In genomic region chr9:21684831-21685362, GRCh38 we compare ENCODE assay signal across 10 cellular contexts.
DNase-seq lines count a peak whose midpoint lies in the region; ATAC-seq lines count a peak whose summit lies in the region.
"Had no signal": no experiment of that assay in that cellular context is flagged by ENCODE, and none has a peak within 500 bp of the region (broad histone marks: within the 10 kb centered on the region; RNA-seq: fewer than 3 reads in every experiment).

No MANE protein-coding gene starts in this region.

- ATAC-seq in HG03175 (IDR thresholded peaks at IDR 0.05; ENCODE audit: unreplicated experiment), result no peak

- DNase-seq in EL (peak; percentile 70), SW480 (ENCODE audit: low spot score) (peak; percentile 88), epithelial cell of prostate (ENCODE audit: low read depth, low spot score) (peak; percentile 100), pons (ENCODE audit: low spot score) (no peak), nucleus accumbens (lab: John Stamatoyannopoulos, UW) (no peak), H4 (ENCODE audit: low spot score) (no peak)
- DNase-seq in stimulated activated CD4-positive, alpha-beta T cell treated with anti-CD3 and anti-CD28 coated beads, Interleukin-12 subunit alpha, Interleukin-12 subunit beta, amount 100 ng/mL, for 48 hours (ENCODE audit: low read depth in 2 of 3, low spot score in 1 of 3), result peak; percentile 32 to 63 (median 40)
- DNase-seq: right lobe of liver had no signal

- peak overlapping the region; percentile 98 for H3K27ac ChIP-seq in epithelial cell of prostate
- H3K27ac ChIP-seq: KMS-11, right lobe of liver had no signal

Comparison
In these comparisons a context has a peak if more than half of its experiments do, and no peak if none do; other contexts are left out.
1. DNase-seq: peak in EL (single experiment), SW480 (single experiment), epithelial cell of prostate (single experiment) and stimulated activated CD4-positive, alpha-beta T cell treated with anti-CD3 and anti-CD28 coated beads, Interleukin-12 subunit alpha, Interleukin-12 subunit beta, amount 100 ng/mL, for 48 hours (3 of 3); none in pons (single experiment), nucleus accumbens (0 of 56) and H4 (single experiment).